ENCODE assay signal across 1 cellular context in genomic region chr2:239429473-239430350, GRCh38.
TF ChIP-seq lines count a peak whose summit lies in the region.

No MANE protein-coding gene starts in this region.

TF ChIP-seq in IMR-90, 13 proteins besides CTCF, POLR2A, EP300 and RAD21 (continued from another document):
- no peak for TF ChIP-seq ELK1 (IDR thresholded peaks at IDR 0.05; ENCODE audit: borderline replicate concordance, low read depth, low read length)
- no peak for TF ChIP-seq FOS (IDR thresholded peaks at IDR 0.05; ENCODE audit: low read depth, low read length)
